ENCODE assay signal across 11 cellular contexts in the genomic region with DNA sequence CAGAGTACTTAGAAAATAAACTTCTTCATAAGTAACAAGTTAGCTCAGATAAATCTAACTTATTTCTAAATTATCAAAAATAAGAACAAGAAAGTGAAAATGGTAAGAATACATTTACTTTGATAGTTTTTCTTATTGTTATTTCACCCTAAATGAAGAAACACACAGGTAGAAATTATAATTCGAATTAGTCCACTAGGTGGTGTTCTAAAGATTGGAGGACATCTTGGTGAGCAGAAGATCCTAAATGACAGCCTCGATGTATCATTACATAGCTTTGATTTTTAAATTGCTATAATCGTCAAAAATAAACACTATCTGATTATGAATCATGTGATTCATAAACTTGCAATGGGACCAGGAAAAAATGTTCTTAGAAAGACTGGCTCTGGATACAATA.
DNase-seq lines count a peak whose midpoint lies in the region; ATAC-seq and TF ChIP-seq lines count a peak whose summit lies in the region.
"Had no signal": no experiment of that assay in that cellular context is flagged by ENCODE, and none has a peak within 500 bp of the region (broad histone marks: within the 10 kb centered on the region; RNA-seq: fewer than 3 reads in every experiment).

No MANE protein-coding gene starts in this region.

- no peaks in the 10 kb centered on the region for H3K36me3 Mint-ChIP-seq in activated CD4-positive, alpha-beta memory T cell treated with anti-CD3 and anti-CD28 coated beads for 36 hours

- ATAC-seq in GM18519 (IDR thresholded peaks at IDR 0.05; ENCODE audit: low FRiP score, unreplicated experiment) (peak; percentile 54), HG02571 (IDR thresholded peaks at IDR 0.05; ENCODE audit: unreplicated experiment) (no peak), HG03108 (IDR thresholded peaks at IDR 0.05; ENCODE audit: unreplicated experiment) (no peak)

- no peak overlapping the region for H3K27ac ChIP-seq in A673 (ENCODE audit: low read depth, low read length, poor library complexity, severe bottlenecking)
- H3K27ac ChIP-seq: Peyer's patch had no signal

- no peaks in the 10 kb centered on the region for H3K4me1 ChIP-seq in A673 (ENCODE audit: insufficient read depth, low read length, poor library complexity, severe bottlenecking)
- H3K4me1 ChIP-seq: Peyer's patch had no signal

- H3K27me3 Mint-ChIP-seq in activated CD4-positive, alpha-beta memory T cell treated with anti-CD3 and anti-CD28 coated beads for 36 hours, result no peaks in the 10 kb centered on the region

- BruUV-seq in A673 (replicated peaks; lab: Mats Ljungman, UMichigan), result no TSS peak

- CTCF ChIA-PET in A673 (lab: Charles Lee), result no interaction called here
- CTCF ChIA-PET in activated CD4-positive, alpha-beta memory T cell treated with anti-CD3 and anti-CD28 coated beads for 36 hours (lab: Charles Lee), result no interaction called here

- H3K27me3 ChIP-seq in A673 (replicated peaks; ENCODE audit: insufficient read depth, low read depth, low read length, poor library complexity), result no peaks in the 10 kb centered on the region
- H3K27me3 ChIP-seq: Peyer's patch had no signal

- intact Hi-C loops in A673 (cut with micrococcal nuclease; ENCODE audit: unreplicated experiment), result no loop called here
- intact Hi-C loops in activated CD4-positive, alpha-beta memory T cell treated with anti-CD3 and anti-CD28 coated beads for 36 hours (cut with micrococcal nuclease), result no loop called here

- H3K9me3 ChIP-seq in A673 (ENCODE audit: low read depth, low read length, poor library complexity, severe bottlenecking), result peaks cover 4% of the 10 kb centered on the region
- H3K9me3 ChIP-seq: Peyer's patch had no signal

- peak; percentile 20; the same call in 1 of the 2 replicates for TF ChIP-seq CTCF in A673 (conservative IDR thresholded peaks at IDR 0.05; ENCODE audit: low read depth, low read length)
- TF ChIP-seq CTCF in LNCaP clone FGC (IDR thresholded peaks at IDR 0.05; ENCODE audit: control insufficient read depth, extremely low read depth, insufficient read depth), result peak; percentile 34
- TF ChIP-seq CTCF in fibroblast of mammary gland (conservative IDR thresholded peaks at IDR 0.05; ENCODE audit: control insufficient read depth, insufficient read depth, low read depth, low read length), result peak; percentile 39

- H3K4me1 Mint-ChIP-seq in activated CD4-positive, alpha-beta memory T cell treated with anti-CD3 and anti-CD28 coated beads for 36 hours (ENCODE audit: low read depth), result no peaks in the 10 kb centered on the region

- H3K4me3 ChIP-seq in A673 (ENCODE audit: low read depth, low read length, poor library complexity, severe bottlenecking) (no peak overlapping the region), LNCaP clone FGC (ENCODE audit: low read depth, low read length) (no peak overlapping the region), fibroblast of mammary gland (ENCODE audit: control insufficient read depth, low read depth, low read length) (no peak overlapping the region)
- H3K4me3 ChIP-seq: Peyer's patch had no signal

- no peak overlapping the region for H3K27ac Mint-ChIP-seq in activated CD4-positive, alpha-beta memory T cell treated with anti-CD3 and anti-CD28 coated beads for 36 hours

- no peaks in the 10 kb centered on the region for H3K36me3 ChIP-seq in A673 (ENCODE audit: insufficient read depth, low read length, poor library complexity, severe bottlenecking)
- H3K36me3 ChIP-seq: Peyer's patch had no signal

- DNase-seq in A673 (ENCODE audit: low spot score) (no peak), LNCaP clone FGC (ENCODE audit: low read depth) (no peak), fibroblast of mammary gland (ENCODE audit: low read depth) (peak; percentile 31), COLO668 (lab: John Stamatoyannopoulos, UW; ENCODE audit: unreplicated experiment) (no peak)
- DNase-seq in activated CD4-positive, alpha-beta memory T cell treated with anti-CD3 and anti-CD28 coated beads for 36 hours, result no peak
- DNase-seq: aorta, Peyer's patch, retina had no signal

- POLR2A ChIA-PET in A673 (lab: Charles Lee; ENCODE audit: low non-redundant PET), result no interaction called here
- POLR2A ChIA-PET in activated CD4-positive, alpha-beta memory T cell treated with anti-CD3 and anti-CD28 coated beads for 36 hours (lab: Charles Lee), result no interaction called here

- H3K4me3 Mint-ChIP-seq in activated CD4-positive, alpha-beta memory T cell treated with anti-CD3 and anti-CD28 coated beads for 36 hours, result no peak overlapping the region

- H3K9me3 Mint-ChIP-seq in activated CD4-positive, alpha-beta memory T cell treated with anti-CD3 and anti-CD28 coated beads for 36 hours, result no peaks in the 10 kb centered on the region
